ENCODE assay signal across 1 cellular context in genomic region chr12:109713187-109713984, GRCh38.
TF ChIP-seq lines count a peak whose summit lies in the region.

Gene FAM222A (plus strand): TSS chr12:109713825. CDS start chr12:109744147, 30,322 bp downstream.

TF ChIP-seq in A549, 52 proteins besides CTCF, POLR2A, EP300 and RAD21 (continued from another document):
- TF ChIP-seq HEYL (CRISPR knock-in tag; IDR thresholded peaks at IDR 0.05) (no peak), MAZ (IDR thresholded peaks at IDR 0.05; ENCODE audit: borderline replicate concordance, low read depth, low read length) (no peak), CHD4 (IDR thresholded peaks at IDR 0.05; ENCODE audit: borderline replicate concordance) (no peak), TFCP2L1 (CRISPR knock-in tag; IDR thresholded peaks at IDR 0.05) (no peak), SREBF2 (IDR thresholded peaks at IDR 0.05) (no peak), FOSB (CRISPR knock-in tag; IDR thresholded peaks at IDR 0.05) (no peak), ZNF302 (CRISPR knock-in tag; IDR thresholded peaks at IDR 0.05) (no peak), NFE2L2 (conservative IDR thresholded peaks at IDR 0.05; ENCODE audit: low read length) (no peak), HOXB5 (CRISPR knock-in tag; IDR thresholded peaks at IDR 0.05) (no peak), PBX3 (IDR thresholded peaks at IDR 0.05) (0 out of 2 replicates have a peak, but pooled peaks have one; percentile 19), RARB (CRISPR knock-in tag; IDR thresholded peaks at IDR 0.05) (no peak), CBX8 (IDR thresholded peaks at IDR 0.05) (no peak), FOSL2 (IDR thresholded peaks at IDR 0.05) (no peak), FOSL2 (CRISPR knock-in tag; IDR thresholded peaks at IDR 0.05) (no peak), GATA3 (IDR thresholded peaks at IDR 0.05; ENCODE audit: borderline replicate concordance) (no peak), JUN (IDR thresholded peaks at IDR 0.05) (peak; percentile 45 to 56; a peak in 2 of 5 replicates), E2F6 (IDR thresholded peaks at IDR 0.05; ENCODE audit: borderline replicate concordance, low read depth) (0 out of 2 replicates have a peak, but pooled peaks have one; percentile 68), MAX (IDR thresholded peaks at IDR 0.05) (peak; percentile 95), PHF8 (IDR thresholded peaks at IDR 0.05; ENCODE audit: borderline replicate concordance, low read depth) (no peak), CBX2 (IDR thresholded peaks at IDR 0.05; ENCODE audit: borderline replicate concordance, low read depth) (no peak), REST (IDR thresholded peaks at IDR 0.05) (no peak), HDAC2 (IDR thresholded peaks at IDR 0.05) (peak; percentile 39; the same call in 1 of the 2 replicates)
